ENCODE assay signal across 8 cellular contexts in the genomic region with DNA sequence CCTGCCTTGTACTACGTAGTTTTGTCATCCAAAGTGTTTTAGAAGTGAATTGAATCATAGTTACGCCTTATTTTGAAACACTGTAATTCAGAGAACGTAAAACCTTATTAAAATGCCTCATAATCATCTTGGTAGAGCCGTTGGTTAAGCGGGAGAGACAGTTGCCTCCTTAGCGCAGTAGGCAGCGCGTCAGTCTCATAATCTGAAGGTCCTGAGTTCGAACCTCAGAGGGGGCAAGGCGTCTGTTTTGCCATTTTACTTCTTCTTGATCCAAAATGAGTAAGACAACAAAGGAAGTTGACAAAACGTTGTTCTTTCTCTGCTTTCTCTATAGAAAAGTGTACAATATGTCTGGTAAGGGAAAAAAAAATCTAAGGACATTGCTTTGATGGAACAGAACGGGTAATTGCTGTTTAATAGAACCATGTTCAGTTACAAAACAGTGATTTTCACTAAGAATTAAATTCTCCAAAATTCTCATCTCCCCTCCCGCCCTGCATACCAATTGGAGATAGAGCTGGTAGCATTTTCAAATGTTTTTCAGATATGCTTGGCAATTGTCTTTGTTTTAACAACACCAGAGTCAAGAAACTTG. TPM values are rescaled to one million over a fixed set of nuclear protein-coding genes. Genes with fewer than 3 reads are reported as not detected.
DNase-seq lines count a peak whose midpoint lies in the region; FAIRE-seq and TF ChIP-seq lines count a peak whose summit lies in the region.

No MANE protein-coding gene starts in this region.

- no peak for TF ChIP-seq POLR2A in thyroid gland (IDR thresholded peaks at IDR 0.05)
- TF ChIP-seq POLR2A in H54 (IDR thresholded peaks at IDR 0.05; ENCODE audit: low read depth, low read length), result no peak

- no peaks in the 10 kb centered on the region for H3K79me2 ChIP-seq in Karpas-422 (ENCODE audit: low read length)

- no peaks in the 10 kb centered on the region for H3K36me3 ChIP-seq in Karpas-422 (ENCODE audit: insufficient read depth, low read length)
- H3K36me3 ChIP-seq in thyroid gland, result no peaks in the 10 kb centered on the region

- no peak overlapping the region for H3K27ac ChIP-seq in Karpas-422 (ENCODE audit: low read length)
- H3K27ac ChIP-seq in thyroid gland, result peak overlapping the region; percentile 27 to 53 (median 31)

- no peak for TF ChIP-seq CTCF in thyroid gland (IDR thresholded peaks at IDR 0.05)

- in situ Hi-C loops in SK-MEL-5 (cut with HindIII; ENCODE audit: low pct_unique_long_range_greater_than_20kb, low sequenced_read_pairs), result no loop called here

- H3K9me2 ChIP-seq in Karpas-422 (replicated peaks; ENCODE audit: insufficient read depth, low read length), result no peaks in the 10 kb centered on the region

- H3K9ac ChIP-seq in Karpas-422 (ENCODE audit: low read length), result no peak overlapping the region

- WGBS in thyroid gland, 2 donors, result 24 to 27% methylated on average over 13 of the region's 13 CpGs

- H3K27me3 ChIP-seq in Karpas-422 (ENCODE audit: low read length) (no peaks in the 10 kb centered on the region), thyroid gland (no peaks in the 10 kb centered on the region)

- FAIRE-seq in H54 (lab: Jason Lieb, UNC), result no peak

- peaks cover 38% of the 10 kb centered on the region for H3K4me1 ChIP-seq in Karpas-422 (ENCODE audit: low read length)
- peaks cover 13 to 21% of the 10 kb centered on the region in 2 donors for H3K4me1 ChIP-seq in thyroid gland

- H2AFZ ChIP-seq in Karpas-422 (ENCODE audit: low read length), result no peak overlapping the region

- DNase-seq in COR-L47 (lab: John Stamatoyannopoulos, UW) (peak; percentile 32), Karpas-422 (peak; percentile 94), SK-MEL-5 (ENCODE audit: low read depth, low spot score) (peak; percentile 84), glomerular visceral epithelial cell (ENCODE audit: extremely low spot score) (peak; percentile 85), occipital lobe (lab: John Stamatoyannopoulos, UW) (peak; percentile 31), thyroid gland (peak; percentile 26 to 38), H54 (ENCODE audit: insufficient read length, low spot score) (no peak)
- peak; percentile 66 for DNase-seq in activated naive CD4-positive, alpha-beta T cell treated with anti-CD3 and anti-CD28 coated beads, Interleukin-2, amount 50 U/mL, for 16 hours

- peak overlapping the region; percentile 69 for H3K4me2 ChIP-seq in Karpas-422 (ENCODE audit: low read depth, low read length, poor library complexity, severe bottlenecking)

- H3K9me3 ChIP-seq in Karpas-422 (ENCODE audit: low read length) (no peaks in the 10 kb centered on the region), thyroid gland (no peaks in the 10 kb centered on the region)

- H4K20me1 ChIP-seq in Karpas-422 (ENCODE audit: insufficient read depth, low read depth, low read length), result no peaks in the 10 kb centered on the region

- peak overlapping the region; percentile 63; the same call in 1 of the 2 replicates for H3K4me3 ChIP-seq in Karpas-422 (ENCODE audit: low read length)
- H3K4me3 ChIP-seq in thyroid gland (replicated peaks in 1 of 3), result peak overlapping the region in 1 of 3 donors; percentile 10

- intact Hi-C loops in thyroid gland (cut with DNase I), result loop anchor here (5.0 kb wide), 1 partner anchor 38 kb away; no protein-coding TSS in a partner anchor

RNA-seq across cellular contexts. Expression of gene TRIM27, which starts 20.7 kb away (rescaled TPM):
- total RNA-seq in Karpas-422 (2014; rRNA removed; shearing (Covaris generic); ENCODE audit: low replicate concordance), result 84.3 and 87.8 TPM in 2 replicates
- total RNA-seq in SK-MEL-5 (2014; rRNA removed; shearing (Covaris generic)), result 66.2 and 76.2 TPM in 2 replicates
- 52.3 and 57.8 TPM in 2 replicates for polyA plus RNA-seq in SK-MEL-5 (2015; cell fraction: cytosol; rRNA removed)
- 103 and 120 TPM in 2 replicates for polyA plus RNA-seq in SK-MEL-5 (2015; cell fraction: nucleus; rRNA removed)
- 65.2 TPM for total RNA-seq in occipital lobe
- total RNA-seq in thyroid gland, result 10 to 100 TPM; 57.1 to 73.2 (median 66.7) TPM
